In the genomic region with DNA sequence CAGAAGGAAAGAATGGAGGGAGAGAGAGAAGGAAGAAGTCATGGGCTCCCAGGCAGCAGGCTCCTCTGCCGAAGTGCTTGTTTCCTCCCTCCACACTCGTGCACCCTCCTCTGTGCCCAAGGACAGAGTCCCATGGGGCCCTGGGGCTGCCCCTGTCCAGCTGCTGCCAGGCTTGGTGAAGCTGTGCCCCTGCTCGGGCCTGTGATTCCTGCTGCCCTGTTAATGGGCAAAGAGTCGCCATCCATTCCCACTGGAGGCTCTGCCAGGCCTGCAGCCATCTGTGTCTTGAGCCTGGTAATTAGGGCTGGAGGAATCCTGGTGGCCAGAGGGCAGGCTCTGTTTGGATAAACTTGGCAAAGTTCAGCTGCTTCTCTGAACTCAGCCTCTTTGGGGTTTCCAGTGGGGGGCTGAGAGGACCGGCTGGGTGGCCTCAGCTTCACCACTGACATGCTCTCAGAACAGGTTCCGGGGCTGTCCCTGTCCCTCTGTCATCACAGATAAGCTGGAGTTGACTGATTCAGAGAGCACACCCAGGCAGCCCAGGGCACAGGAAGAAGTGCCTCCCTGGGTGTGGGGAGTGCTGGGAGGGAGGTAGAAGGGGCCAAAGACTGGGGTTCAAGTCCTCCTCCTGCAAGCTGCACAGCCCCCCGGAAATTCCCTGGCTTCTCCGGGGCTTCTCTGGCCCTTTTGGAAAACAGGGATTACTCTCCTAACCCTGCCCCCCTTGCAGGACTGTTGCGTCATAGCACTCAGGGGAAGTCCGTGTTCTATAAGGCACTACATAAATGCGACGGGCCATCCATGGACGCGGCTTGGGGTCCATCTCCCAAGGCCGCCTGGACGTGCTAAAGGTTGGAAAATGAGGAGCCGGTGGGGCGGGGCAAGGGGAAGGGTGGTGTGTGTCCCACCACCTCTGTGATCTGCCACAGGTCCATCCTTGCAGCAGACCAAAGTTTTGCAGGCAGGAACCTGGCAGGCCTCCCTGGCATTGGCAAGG, we compare ENCODE assay signal across 9 cellular contexts.
DNase-seq lines count a peak whose midpoint lies in the region; ATAC-seq, FAIRE-seq and TF ChIP-seq lines count a peak whose summit lies in the region.
"Had no signal": no experiment of that assay in that cellular context is flagged by ENCODE, and none has a peak within 500 bp of the region (broad histone marks: within the 10 kb centered on the region; RNA-seq: fewer than 3 reads in every experiment).

No MANE protein-coding gene starts in this region.

- H4K20me1 ChIP-seq in K562 (replicated peaks; ENCODE audit: control insufficient read depth, insufficient read depth, low read length): no peaks in the 10 kb centered on the region

- POLR2A ChIA-PET in K562 (lab: Yijun Ruan, JAX): interaction anchor here (0.6 kb wide), 1 partner anchor 36 kb away, joined by 3 read pairs; no protein-coding TSS in a partner anchor

- H3K4me3 ChIP-seq in K562: no peak overlapping the region

- CTCF ChIA-PET in K562 (lab: Yijun Ruan, JAX; ENCODE audit: low intra/inter-chr PET ratio): no interaction called here

- no peak for TF ChIP-seq POLR2A in K562 (conservative IDR thresholded peaks at IDR 0.05)

- no peaks in the 10 kb centered on the region for H3K9me1 ChIP-seq in K562 (ENCODE audit: control insufficient read depth, insufficient read depth, low read length)

- H3K27ac ChIP-seq in K562 (ENCODE audit: extremely low read depth, low read depth, low read length): no peak overlapping the region

- peak in 2 of 4 experiments; percentile 6 to 26 for DNase-seq in K562 (ENCODE audit: extremely low read depth in 1 of 4, low spot score in 3 of 4)
- DNase-seq in D721Med (ENCODE audit: insufficient read length, low spot score): no peak
- DNase-seq in COLO829 (ENCODE audit: low spot score): no peak
- DNase-seq in foreskin melanocyte: no peak
- DNase-seq: mesendoderm, NCI-H1105 treated with DMSO at 0.1 percent for 48 hours had no signal

- no peaks in the 10 kb centered on the region for H3K79me2 ChIP-seq in K562 (ENCODE audit: control insufficient read depth, insufficient read depth, low read length)

- in situ Hi-C loops in K562 (cut with MboI): no loop called here

- intact Hi-C loops in K562 (cut with micrococcal nuclease): no loop called here

- H3K4me1 ChIP-seq in K562 (replicated peaks in 1 of 2; ENCODE audit: control insufficient read depth in 2 of 2, insufficient read depth in 2 of 2, low read length in 2 of 2): peaks cover 0 to 8% of the 10 kb centered on the region in 2 experiments; a peak in 3 of 5 replicates

- peaks cover 0 to 47% of the 10 kb centered on the region in 2 experiments; a peak in 2 of 5 replicates for H3K27me3 ChIP-seq in K562 (ENCODE audit: control insufficient read depth in 2 of 2, insufficient read depth in 2 of 2, low read length in 2 of 2)

- no peak for TF ChIP-seq EP300 in K562 (IDR thresholded peaks at IDR 0.05; ENCODE audit: low read length)

- 2% methylated on average over 11 of the region's 18 CpGs for WGBS in K562 (ENCODE audit: insufficient coverage, low coverage, missing lambda C conversion rate)

- H3K9ac ChIP-seq in K562 (ENCODE audit: insufficient read depth in 1 of 2, low read depth in 2 of 2, low read length in 2 of 2): no peak overlapping the region

- H3K4me2 ChIP-seq in K562 (ENCODE audit: insufficient read depth, low read length): no peak overlapping the region

- FAIRE-seq in K562 (lab: Jason Lieb, UNC) (no peak), D721Med (lab: Jason Lieb, UNC) (no peak)

- TF ChIP-seq CTCF in K562 (IDR thresholded peaks at IDR 0.05 in 2 of 3, conservative IDR thresholded peaks at IDR 0.05 in 1 of 3; ENCODE audit: insufficient read depth in 2 of 3, low read depth in 1 of 3, low read length in 3 of 3): no peak
- no peak for TF ChIP-seq CTCF in D721Med (IDR thresholded peaks at IDR 0.05; ENCODE audit: insufficient read depth, missing control alignments)

- H3K9me3 ChIP-seq in K562 (replicated peaks; ENCODE audit: control insufficient read depth, insufficient read depth, low read depth, low read length): no peaks in the 10 kb centered on the region

- H2AFZ ChIP-seq in K562 (ENCODE audit: low read depth, low read length): no peak overlapping the region

- TF ChIP-seq RAD21 in K562 (CRISPR knock-in tag; conservative IDR thresholded peaks at IDR 0.05 in 1 of 2, IDR thresholded peaks at IDR 0.05 in 1 of 2): no peak

- ATAC-seq in GM18508 (IDR thresholded peaks at IDR 0.05; ENCODE audit: insufficient read depth, unreplicated experiment) (peak; percentile 54), GM19351 (IDR thresholded peaks at IDR 0.05; ENCODE audit: unreplicated experiment) (peak; percentile 88), HG03045 (IDR thresholded peaks at IDR 0.05; ENCODE audit: unreplicated experiment) (peak; percentile 64), K562 (peak; percentile 90)

- no TSS peak for BruUV-seq in K562 (replicated peaks; lab: Mats Ljungman, UMichigan)

- no peaks in the 10 kb centered on the region for H3K36me3 ChIP-seq in K562 (ENCODE audit: control insufficient read depth, insufficient read depth, low read length)

TF ChIP-seq in K562, 482 proteins besides CTCF, POLR2A, EP300 and RAD21 (continues in another document):
- TF ChIP-seq, protein P1, sequence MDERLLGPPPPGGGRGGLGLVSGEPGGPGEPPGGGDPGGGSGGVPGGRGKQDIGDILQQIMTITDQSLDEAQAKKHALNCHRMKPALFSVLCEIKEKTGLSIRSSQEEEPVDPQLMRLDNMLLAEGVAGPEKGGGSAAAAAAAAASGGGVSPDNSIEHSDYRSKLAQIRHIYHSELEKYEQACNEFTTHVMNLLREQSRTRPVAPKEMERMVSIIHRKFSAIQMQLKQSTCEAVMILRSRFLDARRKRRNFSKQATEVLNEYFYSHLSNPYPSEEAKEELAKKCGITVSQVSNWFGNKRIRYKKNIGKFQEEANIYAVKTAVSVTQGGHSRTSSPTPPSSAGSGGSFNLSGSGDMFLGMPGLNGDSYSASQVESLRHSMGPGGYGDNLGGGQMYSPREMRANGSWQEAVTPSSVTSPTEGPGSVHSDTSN (CRISPR knock-in tag; IDR thresholded peaks at IDR 0.05; ENCODE audit: low read depth): no peak
- TF ChIP-seq, protein P1 (tag; conservative IDR thresholded peaks at IDR 0.05; ENCODE audit: low read depth): 0 out of 2 replicates have a peak, but pooled peaks have one; percentile 22
- TF ChIP-seq SMARCA4 (IDR thresholded peaks at IDR 0.05) (peak; percentile 30; the same call in 1 of the 2 replicates), MEIS2 (IDR thresholded peaks at IDR 0.05; ENCODE audit: partially characterized antibody) (peak; percentile 81), CEBPG (CRISPR knock-in tag; IDR thresholded peaks at IDR 0.05) (peak; percentile 74), CEBPG (tag; conservative IDR thresholded peaks at IDR 0.05 in 1 of 2, IDR thresholded peaks at IDR 0.05 in 1 of 2) (peak; percentile 60 to 85), MAZ (CRISPR knock-in tag; conservative IDR thresholded peaks at IDR 0.05 in 1 of 2, IDR thresholded peaks at IDR 0.05 in 1 of 2) (no peak), TRIM28 (IDR thresholded peaks at IDR 0.05) (no peak), ZNF347 (CRISPR knock-in tag; IDR thresholded peaks at IDR 0.05; ENCODE audit: low read depth) (no peak), ATF7 (IDR thresholded peaks at IDR 0.05) (peak; percentile 57; the same call in 1 of the 2 replicates), TAF9B (IDR thresholded peaks at IDR 0.05; ENCODE audit: partially characterized antibody) (no peak), ESRRB (CRISPR knock-in tag; IDR thresholded peaks at IDR 0.05; ENCODE audit: borderline replicate concordance) (no peak), REST (CRISPR knock-in tag; IDR thresholded peaks at IDR 0.05; ENCODE audit: low read depth) (no peak)
